1 cellular context compared by ENCODE assay signal in the genomic region with DNA sequence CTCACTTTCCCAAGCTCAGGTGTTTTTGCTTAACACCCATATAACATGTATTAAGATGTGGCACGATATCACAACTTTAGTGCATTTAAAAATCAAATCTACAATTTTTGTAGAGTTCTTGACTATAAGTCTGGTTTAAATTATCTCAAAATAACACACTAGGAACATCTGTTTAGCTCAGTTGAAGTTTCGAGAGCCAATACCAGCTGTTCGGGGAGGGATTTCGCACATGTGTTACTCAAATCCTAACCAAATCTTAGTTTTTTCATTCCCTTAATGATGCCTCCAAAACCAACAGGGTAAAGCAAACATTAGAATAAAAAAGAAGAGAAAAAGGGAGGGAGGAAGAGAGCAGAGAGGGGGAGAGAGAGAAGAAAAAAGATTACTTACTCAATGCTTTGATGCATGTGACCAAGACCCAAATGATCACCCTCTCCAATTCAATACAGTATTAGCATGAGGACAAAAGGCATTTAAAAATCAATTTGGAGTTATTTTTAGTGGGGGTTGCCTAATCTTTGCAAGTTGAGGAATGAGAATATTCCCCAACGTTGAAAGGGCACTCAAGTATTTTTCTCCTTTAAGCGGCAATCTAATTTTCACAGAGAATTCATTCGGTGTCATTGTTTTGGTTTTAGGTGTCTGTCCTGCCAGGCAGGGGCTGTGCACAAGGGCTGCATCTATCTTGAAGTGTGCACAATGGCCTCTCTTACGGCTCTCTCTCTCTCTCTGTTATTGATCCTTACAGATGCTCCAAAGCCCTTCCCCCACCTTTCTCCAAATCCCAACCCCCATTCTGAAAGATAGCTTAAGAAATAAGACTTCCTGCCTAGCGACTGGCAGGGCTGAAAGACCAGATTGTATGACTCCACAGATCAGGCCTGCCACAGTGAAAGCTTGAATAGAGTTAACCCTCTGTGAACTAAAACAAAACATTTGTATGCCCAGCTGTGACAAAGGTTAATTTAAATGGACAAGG.
TF ChIP-seq lines count a peak whose summit lies in the region.

No MANE protein-coding gene starts in this region.

TF ChIP-seq in HepG2, 621 proteins besides CTCF, POLR2A, EP300 and RAD21 (continued from another document):
- TF ChIP-seq, protein P1, sequence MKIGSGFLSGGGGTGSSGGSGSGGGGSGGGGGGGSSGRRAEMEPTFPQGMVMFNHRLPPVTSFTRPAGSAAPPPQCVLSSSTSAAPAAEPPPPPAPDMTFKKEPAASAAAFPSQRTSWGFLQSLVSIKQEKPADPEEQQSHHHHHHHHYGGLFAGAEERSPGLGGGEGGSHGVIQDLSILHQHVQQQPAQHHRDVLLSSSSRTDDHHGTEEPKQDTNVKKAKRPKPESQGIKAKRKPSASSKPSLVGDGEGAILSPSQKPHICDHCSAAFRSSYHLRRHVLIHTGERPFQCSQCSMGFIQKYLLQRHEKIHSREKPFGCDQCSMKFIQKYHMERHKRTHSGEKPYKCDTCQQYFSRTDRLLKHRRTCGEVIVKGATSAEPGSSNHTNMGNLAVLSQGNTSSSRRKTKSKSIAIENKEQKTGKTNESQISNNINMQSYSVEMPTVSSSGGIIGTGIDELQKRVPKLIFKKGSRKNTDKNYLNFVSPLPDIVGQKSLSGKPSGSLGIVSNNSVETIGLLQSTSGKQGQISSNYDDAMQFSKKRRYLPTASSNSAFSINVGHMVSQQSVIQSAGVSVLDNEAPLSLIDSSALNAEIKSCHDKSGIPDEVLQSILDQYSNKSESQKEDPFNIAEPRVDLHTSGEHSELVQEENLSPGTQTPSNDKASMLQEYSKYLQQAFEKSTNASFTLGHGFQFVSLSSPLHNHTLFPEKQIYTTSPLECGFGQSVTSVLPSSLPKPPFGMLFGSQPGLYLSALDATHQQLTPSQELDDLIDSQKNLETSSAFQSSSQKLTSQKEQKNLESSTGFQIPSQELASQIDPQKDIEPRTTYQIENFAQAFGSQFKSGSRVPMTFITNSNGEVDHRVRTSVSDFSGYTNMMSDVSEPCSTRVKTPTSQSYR (CRISPR knock-in tag; IDR thresholded peaks at IDR 0.05; ENCODE audit: borderline replicate concordance) = peak; percentile 73; the same call in 1 of the 2 replicates
- TF ChIP-seq ZNF773 (CRISPR knock-in tag; IDR thresholded peaks at IDR 0.05; ENCODE audit: borderline replicate concordance) (no peak), SETDB1 (CRISPR knock-in tag; IDR thresholded peaks at IDR 0.05; ENCODE audit: borderline replicate concordance) (no peak)
